ENCODE assay signal across 8 cellular contexts in the genomic region with DNA sequence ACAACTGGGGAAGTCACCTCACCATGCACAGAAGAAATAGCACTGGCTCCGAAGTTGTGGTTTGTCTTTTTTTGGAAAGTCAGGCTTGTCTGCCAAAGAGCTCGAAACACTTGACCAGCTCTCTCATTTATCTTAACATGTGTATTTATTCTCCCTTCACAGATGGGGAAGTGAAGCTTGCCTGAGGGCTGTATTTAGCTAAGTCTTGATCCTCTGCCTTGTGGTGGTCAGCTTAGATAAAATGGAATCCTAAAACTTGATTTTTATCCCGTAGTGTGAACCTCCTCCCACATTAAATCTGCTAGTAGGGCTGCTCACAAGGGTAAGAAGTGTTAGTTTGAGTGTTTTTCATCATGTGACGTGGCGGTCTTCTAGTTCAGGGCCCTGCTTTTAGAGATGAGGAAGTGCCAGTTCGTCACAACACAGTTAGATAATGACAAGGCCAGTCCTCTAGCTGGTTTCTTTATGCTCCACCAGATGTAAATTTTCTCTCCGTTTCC. TPM values are rescaled to one million over a fixed set of nuclear protein-coding genes. Genes with fewer than 3 reads are reported as not detected.
DNase-seq lines count a peak whose midpoint lies in the region; ATAC-seq and TF ChIP-seq lines count a peak whose summit lies in the region.

No MANE protein-coding gene starts in this region.

- no TSS peak for BruUV-seq in MCF 10A (replicated peaks; lab: Mats Ljungman, UMichigan)

- no peak for TF ChIP-seq POLR2A in breast epithelium (IDR thresholded peaks at IDR 0.05)

- POLR2A ChIA-PET in MCF 10A (lab: Yijun Ruan, JAX): interaction anchor here (0.7 to 1.6 kb wide), 4 partner anchors 14 to 808 kb away, joined by 3 read pairs; no protein-coding TSS in a partner anchor

- H3K9me3 Mint-ChIP-seq in MCF 10A (ENCODE audit: unreplicated experiment): no peaks in the 10 kb centered on the region
- H3K9me3 Mint-ChIP-seq in brain: no peaks in the 10 kb centered on the region

- no peak for DNase-seq in breast epithelium (ENCODE audit: low spot score in 2 of 2)
- DNase-seq in MCF 10A (ENCODE audit: unreplicated experiment): no peak
- DNase-seq in NCI-H446 treated with DMSO at 0.1 percent for 48 hours (lab: John Stamatoyannopoulos, UW): no peak
- DNase-seq in NCI-H1092 treated with DMSO at 0.1 percent for 48 hours (lab: John Stamatoyannopoulos, UW): no peak
- no peak for DNase-seq in activated CD4-positive, alpha-beta T cell treated with anti-CD3 and anti-CD28 coated beads, Interleukin-2, amount 50 U/mL, for 4 hours

- no peaks in the 10 kb centered on the region for H3K36me3 ChIP-seq in breast epithelium
- H3K36me3 ChIP-seq in neutrophil: no peaks in the 10 kb centered on the region

- ATAC-seq in HG03439 (IDR thresholded peaks at IDR 0.05; ENCODE audit: unreplicated experiment): peak; percentile 71

- H3K27ac Mint-ChIP-seq in MCF 10A (ENCODE audit: low read depth, unreplicated experiment) (no peak overlapping the region), brain (peak overlapping the region in 3 of 5 experiments; percentile 47 to 85 (median 82))

- H3K4me1 ChIP-seq in breast epithelium (peaks cover 0 to 14% of the 10 kb centered on the region in 2 donors), neutrophil (ENCODE audit: control insufficient read depth in 1 of 2, insufficient read depth in 1 of 2, low read depth in 1 of 2, low read length in 1 of 2) (peaks cover 24 to 29% of the 10 kb centered on the region in 2 experiments)

- H3K27me3 ChIP-seq in breast epithelium (no peaks in the 10 kb centered on the region), neutrophil (no peaks in the 10 kb centered on the region)

- H3K9me3 ChIP-seq in breast epithelium (no peaks in the 10 kb centered on the region), neutrophil (no peaks in the 10 kb centered on the region)

- CTCF ChIA-PET in MCF 10A (lab: Yijun Ruan, JAX): interaction anchor here (0.9 to 2.3 kb wide), 4 partner anchors 8 to 108 kb away, joined by 3 to 6 read pairs (median 4); no protein-coding TSS in a partner anchor

- H3K27ac ChIP-seq in breast epithelium (peak overlapping the region; percentile 67 to 76), neutrophil (peak overlapping the region; percentile 89)

- H3K4me3 Mint-ChIP-seq in MCF 10A (ENCODE audit: unreplicated experiment): no peak overlapping the region
- H3K4me3 Mint-ChIP-seq in brain: no peak overlapping the region

- H3K4me3 ChIP-seq in breast epithelium (no peak overlapping the region), neutrophil (ENCODE audit: low read depth in 1 of 2, low read length in 1 of 2) (peak overlapping the region in 1 of 2 experiments; percentile 41)

- intact Hi-C loops in breast epithelium (cut with DNase I; ENCODE audit: low total_unique reads): loop anchor here (5.0 kb wide), 1 partner anchor 862 kb away; no protein-coding TSS in a partner anchor
- intact Hi-C loops in MCF 10A (cut with micrococcal nuclease): no loop called here

- H3K4me1 Mint-ChIP-seq in MCF 10A (ENCODE audit: insufficient read depth, unreplicated experiment): peaks cover 8% of the 10 kb centered on the region
- H3K4me1 Mint-ChIP-seq in brain: peaks cover 54% of the 10 kb centered on the region

- peaks cover 7% of the 10 kb centered on the region for H3K36me3 Mint-ChIP-seq in MCF 10A (ENCODE audit: insufficient read depth, unreplicated experiment)
- H3K36me3 Mint-ChIP-seq in brain: peaks cover 18% of the 10 kb centered on the region

- no peak for TF ChIP-seq CTCF in breast epithelium (IDR thresholded peaks at IDR 0.05)
- TF ChIP-seq CTCF in MCF 10A (IDR thresholded peaks at IDR 0.05; ENCODE audit: unreplicated experiment): no peak
- no peak for TF ChIP-seq CTCF in brain (conservative IDR thresholded peaks at IDR 0.05)
- no peak for TF ChIP-seq CTCF in neutrophil (IDR thresholded peaks at IDR 0.05)

- no peaks in the 10 kb centered on the region for H3K27me3 Mint-ChIP-seq in MCF 10A (ENCODE audit: insufficient read depth, unreplicated experiment)
- H3K27me3 Mint-ChIP-seq in brain: no peaks in the 10 kb centered on the region

RNA-seq across cellular contexts. Expression of a gene that starts 26.7 kb away (rescaled TPM):
- total RNA-seq in breast epithelium: 1 to 10 TPM; 4.9 to 9.0 (median 8.5) TPM
- 11.9 and 18.4 TPM in 2 replicates for total RNA-seq in MCF 10A (2022)
- 8.1 TPM for polyA plus RNA-seq in brain (ENCODE audit: insufficient read depth, low read depth, low replicate concordance)

RNA-seq across cellular contexts. Expression of a gene that starts 26.8 kb away (rescaled TPM):
- 100 to 1,000 TPM in 2 of 3 donors, 10 to 100 TPM in 1; 90.7 to 302 (median 110) TPM for total RNA-seq in breast epithelium
- 30.4 and 44.8 TPM in 2 replicates for total RNA-seq in MCF 10A (2022)
- polyA plus RNA-seq in brain (ENCODE audit: insufficient read depth, low read depth, low replicate concordance): 17.0 TPM

RNA-seq across cellular contexts. Expression of a gene that starts 47.7 kb away (rescaled TPM):
- total RNA-seq in breast epithelium (10 to 100 TPM; 13.8 to 27.1 (median 22.9) TPM), MCF 10A (2022) (23.0 and 24.5 TPM in 2 replicates)
- 19.3 TPM for polyA plus RNA-seq in brain (ENCODE audit: insufficient read depth, low read depth, low replicate concordance)

RNA-seq across cellular contexts. Expression of a gene that starts 47.9 kb away (rescaled TPM):
- total RNA-seq in breast epithelium (10 to 100 TPM; 13.0 to 40.1 (median 22.6) TPM), MCF 10A (2022) (11.1 and 14.3 TPM in 2 replicates)
- 13.4 TPM for polyA plus RNA-seq in brain (ENCODE audit: insufficient read depth, low read depth, low replicate concordance)
